8 cellular contexts compared by ENCODE assay signal in the genomic region with DNA sequence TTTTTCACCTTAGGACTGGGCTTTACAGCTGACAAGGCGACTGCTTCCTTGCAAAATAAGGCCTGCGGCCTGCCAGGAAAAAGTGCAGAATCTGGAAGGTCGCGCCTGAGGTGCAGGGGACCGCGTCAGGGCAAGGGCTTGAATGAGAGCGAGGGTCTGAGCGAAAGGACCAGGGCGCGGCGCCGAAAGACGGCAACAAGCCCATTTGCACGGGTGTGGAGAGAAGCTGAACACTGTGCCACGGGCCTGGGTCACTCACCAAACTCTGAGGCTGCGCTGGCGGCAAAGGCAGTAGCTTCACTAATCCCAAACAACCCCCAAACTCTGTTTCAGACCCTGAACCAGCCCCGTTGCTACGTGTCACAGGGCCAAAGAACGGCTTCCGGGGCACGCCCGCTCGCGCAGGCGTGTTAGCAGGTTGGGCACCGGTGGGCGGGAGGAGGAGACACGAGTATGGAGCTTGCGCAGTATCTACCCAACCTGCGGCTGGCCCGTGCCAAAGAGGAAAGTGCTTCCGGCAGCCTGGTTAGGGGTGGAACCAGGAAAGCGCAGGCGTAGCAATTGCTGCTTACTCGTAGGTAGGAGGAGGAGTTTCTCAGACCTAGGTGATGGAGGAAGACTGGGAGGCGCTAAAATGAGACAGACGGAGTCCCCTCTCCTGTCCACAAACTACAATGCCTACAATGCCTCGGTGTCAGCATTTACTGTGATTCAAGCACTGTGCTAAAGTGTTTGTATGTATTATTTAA. TPM values are rescaled to one million over a fixed set of nuclear protein-coding genes. Genes with fewer than 3 reads are reported as not detected.
DNase-seq lines count a peak whose midpoint lies in the region; ATAC-seq and TF ChIP-seq lines count a peak whose summit lies in the region.

Gene KCTD16, plus strand, starts transcription at position 598 of the 749 bp plus-strand sequence.
Gene YIPF5, minus strand, starts transcription at position 384 of the 749 bp plus-strand sequence. CDS start 704 bp downstream, outside the sequence.

- H3K4me3 ChIP-seq in H7 (ENCODE audit: insufficient read depth, low read depth, low read length) (peak within 1 kb of the TSS; percentile 82), Loucy (ENCODE audit: low read length, poor library complexity, severe bottlenecking) (peak within 1 kb of the TSS; percentile 87), RWPE2 (ENCODE audit: severe bottlenecking) (peak within 1 kb of the TSS; percentile 89), fibroblast of the aortic adventitia (ENCODE audit: low read depth, low read length) (peak within 1 kb of the TSS; percentile 90)

- TF ChIP-seq CTCF in Loucy (conservative IDR thresholded peaks at IDR 0.05; ENCODE audit: low read length) (no peak), RWPE2 (IDR thresholded peaks at IDR 0.05; ENCODE audit: poor library complexity, severe bottlenecking) (no peak), fibroblast of the aortic adventitia (IDR thresholded peaks at IDR 0.05; ENCODE audit: insufficient read depth, low read length) (no peak)

- H3K4me2 ChIP-seq in Loucy (ENCODE audit: low read depth, low read length, poor library complexity, severe bottlenecking), result peak within 1 kb of the TSS; percentile 95

- H3K4me1 Mint-ChIP-seq in natural killer cell treated with Interleukin-12 subunit alpha and Interleukin-12 subunit beta and Interleukin-15 and Interleukin-18, amount 100 ng/mL, for 72 hours (ENCODE audit: low read depth in 2 of 2), result peaks cover 26 to 43% of the 10 kb centered on the region in 2 donors

- peak within 1 kb of the TSS; percentile 92 to 99 for H3K27ac Mint-ChIP-seq in natural killer cell treated with Interleukin-12 subunit alpha and Interleukin-12 subunit beta and Interleukin-15 and Interleukin-18, amount 100 ng/mL, for 72 hours

- peaks cover 4% of the 10 kb centered on the region for H3K9me3 Mint-ChIP-seq in natural killer cell treated with Interleukin-12 subunit alpha and Interleukin-12 subunit beta and Interleukin-15 and Interleukin-18, amount 100 ng/mL, for 72 hours

- H3K9ac ChIP-seq in Loucy (ENCODE audit: low read depth, low read length, poor library complexity, severe bottlenecking), result peak within 1 kb of the TSS; percentile 81

- peaks cover 26% of the 10 kb centered on the region for H4K20me1 ChIP-seq in Loucy (ENCODE audit: insufficient read depth, low read length, poor library complexity, severe bottlenecking)

- H3K9me3 ChIP-seq in Loucy (ENCODE audit: insufficient read depth, low read depth, low read length) (no peaks in the 10 kb centered on the region), RWPE2 (ENCODE audit: severe bottlenecking) (no peaks in the 10 kb centered on the region)

- H3K27me3 ChIP-seq in H7 (ENCODE audit: control insufficient read depth, insufficient read depth, low read length), result no peaks in the 10 kb centered on the region
- no peaks in the 10 kb centered on the region for H3K27me3 ChIP-seq in Loucy (ENCODE audit: insufficient read depth, low read length, poor library complexity, severe bottlenecking)
- no peaks in the 10 kb centered on the region for H3K27me3 ChIP-seq in RWPE2 (ENCODE audit: insufficient read depth, poor library complexity, severe bottlenecking)

- H2AFZ ChIP-seq in Loucy (ENCODE audit: low read length), result peak within 1 kb of the TSS; percentile 90

- H3K27me3 Mint-ChIP-seq in natural killer cell treated with Interleukin-12 subunit alpha and Interleukin-12 subunit beta and Interleukin-15 and Interleukin-18, amount 100 ng/mL, for 72 hours, result peaks cover 7 to 15% of the 10 kb centered on the region in 2 donors

- peak; percentile 98 for DNase-seq in ELR (ENCODE audit: low read depth)
- DNase-seq in H7, result peak; percentile 92
- DNase-seq in RWPE2 (ENCODE audit: low spot score), result peak; percentile 99
- peak; percentile 96 for DNase-seq in activated effector memory CD4-positive, alpha-beta T cell treated with Interleukin-2 at 50 U/mL for 16 hours
- DNase-seq in fibroblast of the aortic adventitia (ENCODE audit: low read depth), result peak; percentile 95
- peak; percentile 98 for DNase-seq in natural killer cell treated with Interleukin-12 subunit alpha and Interleukin-12 subunit beta and Interleukin-15 and Interleukin-18, amount 100 ng/mL, for 72 hours (ENCODE audit: low spot score)
- DNase-seq in stimulated activated naive CD4-positive, alpha-beta T cell treated with Interleukin-2 at 50 U/mL for 16 hours (lab: John Stamatoyannopoulos, UW), result peak; percentile 96

- H3K4me1 ChIP-seq in Loucy (ENCODE audit: insufficient read depth, low read length, poor library complexity, severe bottlenecking) (peaks cover 45% of the 10 kb centered on the region), RWPE2 (ENCODE audit: insufficient read depth, poor library complexity, severe bottlenecking) (peaks cover 26% of the 10 kb centered on the region)

- H3K36me3 ChIP-seq in H7 (replicated peaks; ENCODE audit: control insufficient read depth, insufficient read depth, low read length) (peaks cover 3% of the 10 kb centered on the region), Loucy (ENCODE audit: insufficient read depth, low read length) (no peaks in the 10 kb centered on the region), RWPE2 (ENCODE audit: low read depth) (peaks cover 45% of the 10 kb centered on the region)

- peaks cover 38% of the 10 kb centered on the region for H3K79me2 ChIP-seq in Loucy (ENCODE audit: insufficient read depth, low read length)

- H3K36me3 Mint-ChIP-seq in natural killer cell treated with Interleukin-12 subunit alpha and Interleukin-12 subunit beta and Interleukin-15 and Interleukin-18, amount 100 ng/mL, for 72 hours, result peaks cover 24% of the 10 kb centered on the region

- no peaks in the 10 kb centered on the region for H3F3A ChIP-seq in Loucy (ENCODE audit: low read depth)

- peak; percentile 99 for ATAC-seq in RWPE2 (ENCODE audit: low read depth)
- peak; percentile 99 for ATAC-seq in natural killer cell treated with Interleukin-12 subunit alpha and Interleukin-12 subunit beta and Interleukin-15 and Interleukin-18, amount 100 ng/mL, for 72 hours

- H3K4me3 Mint-ChIP-seq in natural killer cell treated with Interleukin-12 subunit alpha and Interleukin-12 subunit beta and Interleukin-15 and Interleukin-18, amount 100 ng/mL, for 72 hours, result peak within 1 kb of the TSS; percentile 99

- peak within 1 kb of the TSS; percentile 24 for H3K27ac ChIP-seq in RWPE2 (ENCODE audit: poor library complexity, severe bottlenecking)

- H3K9me2 ChIP-seq in Loucy (replicated peaks; ENCODE audit: low read depth, low read length), result no peaks in the 10 kb centered on the region

RNA-seq across cellular contexts. Expression of gene KCTD16, which starts in this region (rescaled TPM):
- 0.04 TPM in 1 of 2 replicates, not detected in the other for total RNA-seq in H7 (2014; rRNA removed; shearing (Covaris generic))
- 7.4 and 12.6 TPM in 2 replicates for total RNA-seq in fibroblast of the aortic adventitia (ENCODE audit: low replicate concordance)
- total RNA-seq in natural killer cell treated with Interleukin-12 subunit alpha and Interleukin-12 subunit beta and Interleukin-15 and Interleukin-18, amount 100 ng/mL, for 72 hours, result not detected

RNA-seq across cellular contexts. Expression of gene YIPF5, which starts in this region (rescaled TPM):
- 28.5 and 33.7 TPM in 2 replicates for total RNA-seq in H7 (2014; rRNA removed; shearing (Covaris generic))
- 83.9 and 125 TPM in 2 replicates for total RNA-seq in fibroblast of the aortic adventitia (ENCODE audit: low replicate concordance)
- total RNA-seq in natural killer cell treated with Interleukin-12 subunit alpha and Interleukin-12 subunit beta and Interleukin-15 and Interleukin-18, amount 100 ng/mL, for 72 hours, result 10 to 100 TPM; 34.4 to 58.6 TPM

Comparison
In these comparisons a context has a peak if more than half of its experiments do, and no peak if none do; other contexts are left out.
1. Peak in every context shown above with its lines: DNase-seq, ATAC-seq, H3K4me3 ChIP-seq and H3K27ac ChIP-seq.